17 cellular contexts compared by ENCODE assay signal in genomic region chr2:224260605-224261004, GRCh38.
DNase-seq lines count a peak whose midpoint lies in the region; ATAC-seq and TF ChIP-seq lines count a peak whose summit lies in the region.
"Had no signal": no experiment of that assay in that cellular context is flagged by ENCODE, and none has a peak within 500 bp of the region (broad histone marks: within the 10 kb centered on the region; RNA-seq: fewer than 3 reads in every experiment).

No MANE protein-coding gene starts in this region.

- DNase-seq in A673 (ENCODE audit: low spot score) (peak; percentile 65), NOMO-1 (lab: John Stamatoyannopoulos, UW; ENCODE audit: unreplicated experiment in 2 of 2) (peak; percentile 32 to 36), fibroblast of gingiva (ENCODE audit: low read depth) (peak; percentile 16), myocyte (ENCODE audit: low read depth) (peak; percentile 18), RKO (ENCODE audit: low spot score) (no peak), H4 (ENCODE audit: low spot score) (no peak)
- DNase-seq: activated naive CD4-positive, alpha-beta T cell treated with Interleukin-2 at 50 U/mL for 16 hours; endodermal cell; natural killer cell; NCI-H1105; NCI-H345; right lobe of liver had no signal

- H3K27me3 ChIP-seq in A673 (replicated peaks; ENCODE audit: insufficient read depth, low read depth, low read length, poor library complexity), result no peaks in the 10 kb centered on the region
- H3K27me3 ChIP-seq: cardiac muscle cell, right lobe of liver had no signal

- no peaks in the 10 kb centered on the region for H3K9me3 ChIP-seq in A673 (ENCODE audit: low read depth, low read length, poor library complexity, severe bottlenecking)
- H3K9me3 ChIP-seq: right lobe of liver had no signal

- BruUV-seq in A673 (replicated peaks; lab: Mats Ljungman, UMichigan), result no TSS peak

- peaks cover 26% of the 10 kb centered on the region for H3K4me1 ChIP-seq in A673 (ENCODE audit: insufficient read depth, low read length, poor library complexity, severe bottlenecking)
- H3K4me1 ChIP-seq: right lobe of liver had no signal

- TF ChIP-seq CTCF in A673 (conservative IDR thresholded peaks at IDR 0.05; ENCODE audit: low read depth, low read length), result no peak

- ATAC-seq in GM19035 (IDR thresholded peaks at IDR 0.05; ENCODE audit: unreplicated experiment), result no peak
- ATAC-seq in GM19023 (IDR thresholded peaks at IDR 0.05; ENCODE audit: unreplicated experiment), result no peak
- ATAC-seq: natural killer cell; right lobe of liver; stimulated activated effector memory CD8-positive, alpha-beta T cell treated with anti-CD3 and anti-CD28 coated beads, Interleukin-12 subunit alpha, Interleukin-12 subunit beta, amount 100 ng/mL, for 72 hours; WTC11 had no signal

- CTCF ChIA-PET in A673 (lab: Charles Lee), result no interaction called here

- POLR2A ChIA-PET in A673 (lab: Charles Lee; ENCODE audit: low non-redundant PET), result no interaction called here

- H3K27ac ChIP-seq in A673 (ENCODE audit: low read depth, low read length, poor library complexity, severe bottlenecking), result no peak overlapping the region
- H3K27ac ChIP-seq: cardiac muscle cell, right lobe of liver had no signal

- intact Hi-C loops in A673 (cut with micrococcal nuclease; ENCODE audit: unreplicated experiment), result no loop called here

- H3K36me3 ChIP-seq in A673 (ENCODE audit: insufficient read depth, low read length, poor library complexity, severe bottlenecking), result no peaks in the 10 kb centered on the region
- H3K36me3 ChIP-seq: cardiac muscle cell, right lobe of liver had no signal

- H3K4me3 ChIP-seq in A673 (ENCODE audit: low read depth, low read length, poor library complexity, severe bottlenecking), result no peak overlapping the region
- H3K4me3 ChIP-seq: cardiac muscle cell, right lobe of liver had no signal

Comparison
In these comparisons a context has a peak if more than half of its experiments do, and no peak if none do; other contexts are left out.
1. DNase-seq: peak in A673 (single experiment), NOMO-1 (2 of 2), fibroblast of gingiva (single experiment) and myocyte (single experiment); none in RKO (single experiment) and H4 (single experiment).